Comparison of ENCODE assay signal across 11 cellular contexts in genomic region chr7:98119257-98119918, GRCh38. TPM values are rescaled to one million over a fixed set of nuclear protein-coding genes. Genes with fewer than 3 reads are reported as not detected.
DNase-seq lines count a peak whose midpoint lies in the region; TF ChIP-seq lines count a peak whose summit lies in the region.
"Had no signal": no experiment of that assay in that cellular context is flagged by ENCODE, and none has a peak within 500 bp of the region (broad histone marks: within the 10 kb centered on the region; RNA-seq: fewer than 3 reads in every experiment).

No MANE protein-coding gene starts in this region.

- H3K36me3 ChIP-seq in ACC112 (ENCODE audit: insufficient read depth, low read length) (no peaks in the 10 kb centered on the region), Peyer's patch (no peaks in the 10 kb centered on the region)

- H3K9me3 ChIP-seq in Peyer's patch, result no peaks in the 10 kb centered on the region

- TF ChIP-seq CTCF in astrocyte of the cerebellum (IDR thresholded peaks at IDR 0.05; ENCODE audit: low read depth, low read length, missing control alignments), result no peak
- TF ChIP-seq CTCF in Peyer's patch (IDR thresholded peaks at IDR 0.05), result no peak
- no peak for TF ChIP-seq CTCF in GM13976 (IDR thresholded peaks at IDR 0.05; ENCODE audit: borderline replicate concordance, control extremely low read depth, extremely low read depth, insufficient read depth, missing control alignments)

- H3K27ac ChIP-seq in ACC112 (ENCODE audit: low read depth, low read length) (peak overlapping the region; percentile 34), Peyer's patch (no peak overlapping the region)

- H3K27me3 ChIP-seq in ACC112 (ENCODE audit: insufficient read depth, low read length), result no peaks in the 10 kb centered on the region
- H3K27me3 ChIP-seq in Peyer's patch, result no peaks in the 10 kb centered on the region

- no peak for TF ChIP-seq POLR2A in Peyer's patch (IDR thresholded peaks at IDR 0.05)

- peaks cover 21% of the 10 kb centered on the region for H3K4me1 ChIP-seq in ACC112 (ENCODE audit: control insufficient read depth, insufficient read depth, low read length, unreplicated experiment)
- peaks cover 0 to 7% (median 0%) of the 10 kb centered on the region in 4 donors for H3K4me1 ChIP-seq in Peyer's patch

- H2AFZ ChIP-seq in ACC112 (ENCODE audit: low read length, unreplicated experiment), result no peak overlapping the region

- peak; percentile 79 for DNase-seq in HPDE6-E6E7 (ENCODE audit: extremely low spot score)
- peak; percentile 55 for DNase-seq in astrocyte of the cerebellum (ENCODE audit: low read depth)
- peak; percentile 86 for DNase-seq in kidney tubule cell (ENCODE audit: low spot score)
- no peak for DNase-seq in Peyer's patch
- DNase-seq in NCI-H1694 (lab: John Stamatoyannopoulos, UW), result no peak
- DNase-seq in GM13976 (ENCODE audit: low spot score), result no peak
- DNase-seq in stimulated activated naive CD4-positive, alpha-beta T cell (lab: John Stamatoyannopoulos, UW), result no peak
- DNase-seq: activated T-cell treated with anti-CD3 and anti-CD28 coated beads, Interleukin-2, amount 50 U/mL, for 72 hours; CD4-positive, alpha-beta T cell; natural killer cell had no signal

- in situ Hi-C loops in astrocyte of the cerebellum (cut with HindIII; ENCODE audit: low sequenced_read_pairs), result no loop called here
- in situ Hi-C loops in GM13976 (cut with MboI; ENCODE audit: low sequenced_read_pairs, unreplicated experiment), result no loop called here

- H3K79me2 ChIP-seq in ACC112 (ENCODE audit: control insufficient read depth, insufficient read depth, low read length, unreplicated experiment), result peaks cover 22% of the 10 kb centered on the region

- H3K4me3 ChIP-seq in ACC112 (ENCODE audit: low read depth, low read length), result peak overlapping the region; percentile 22
- H3K4me3 ChIP-seq in astrocyte of the cerebellum (ENCODE audit: low read depth, low read length), result no peak overlapping the region
- H3K4me3 ChIP-seq in Peyer's patch, result no peak overlapping the region

RNA-seq across cellular contexts. Expression of gene LMTK2, which starts 12.7 kb away (rescaled TPM):
- 10 to 100 TPM; 23.1 to 54.0 (median 51.4) TPM for total RNA-seq in Peyer's patch

Comparison
In these comparisons a context has a peak if more than half of its experiments do, and no peak if none do; other contexts are left out.
1. DNase-seq: peak in HPDE6-E6E7 (single experiment), astrocyte of the cerebellum (single experiment) and kidney tubule cell (single experiment); none in Peyer's patch (0 of 3), NCI-H1694 (single experiment), GM13976 (single experiment) and stimulated activated naive CD4-positive, alpha-beta T cell (0 of 6).